In the genomic region with DNA sequence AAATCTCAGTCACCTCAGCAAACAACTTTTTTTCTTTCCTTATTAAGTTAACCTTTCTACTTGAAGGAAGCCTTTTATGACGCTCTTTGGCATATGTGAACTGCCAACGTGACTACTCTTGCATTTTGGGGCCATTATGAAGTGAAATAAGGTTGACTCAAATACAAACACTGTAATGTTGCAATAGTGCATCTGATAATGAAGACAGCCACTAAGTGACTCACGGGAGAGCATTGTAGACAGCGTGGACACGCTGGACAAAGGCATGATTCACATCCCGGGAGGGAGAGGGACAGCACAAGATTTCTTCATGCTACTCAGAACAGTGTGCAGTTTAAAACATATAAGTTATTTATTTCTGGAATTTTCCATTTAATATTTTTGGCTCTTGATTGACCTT, we compare ENCODE assay signal across 13 cellular contexts.
DNase-seq lines count a peak whose midpoint lies in the region; ATAC-seq, FAIRE-seq and TF ChIP-seq lines count a peak whose summit lies in the region.
"Had no signal": no experiment of that assay in that cellular context is flagged by ENCODE, and none has a peak within 500 bp of the region (broad histone marks: within the 10 kb centered on the region; RNA-seq: fewer than 3 reads in every experiment).

No MANE protein-coding gene starts in this region.

- TF ChIP-seq EP300 in HepG2 (IDR thresholded peaks at IDR 0.05; ENCODE audit: low read depth in 2 of 2, low read length in 2 of 2): no peak
- no peak for TF ChIP-seq EP300 in HepG2 (CRISPR knock-in tag; IDR thresholded peaks at IDR 0.05; ENCODE audit: borderline replicate concordance)
- TF ChIP-seq EP300 in stomach (IDR thresholded peaks at IDR 0.05): no peak

- H3K18ac ChIP-seq in IMR-90 (ENCODE audit: low read depth, low read length): peak overlapping the region; percentile 65; the same call in 1 of the 2 replicates

- BruUV-seq in IMR-90 (replicated peaks; lab: Mats Ljungman, UMichigan) (no TSS peak), HepG2 (replicated peaks; lab: Mats Ljungman, UMichigan) (no TSS peak)

- dilution Hi-C loops in IMR-90 (cut with HindIII; ENCODE audit: low sequenced_read_pairs, unreplicated experiment): no loop called here

- H3K4me3 ChIP-seq in IMR-90 (ENCODE audit: insufficient read depth, low read depth, low read length) (no peak overlapping the region), bronchial epithelial cell (ENCODE audit: low read depth, low read length) (no peak overlapping the region), HepG2 (replicated peaks in 1 of 3; ENCODE audit: insufficient read depth in 1 of 3, low read depth in 2 of 3, low read length in 3 of 3) (no peak overlapping the region), thyroid gland (replicated peaks in 1 of 3) (no peak overlapping the region), stomach (no peak overlapping the region)

- WGBS in IMR-90 (ENCODE audit: extremely low coverage in 2 of 2, insufficient read length in 1 of 2), 2 experiments: no CpG with 5 or more reads among the region's 6 CpGs
- 3% methylated on average over 6 of the region's 6 CpGs for WGBS in HepG2 (ENCODE audit: low lambda C conversion rate)
- 60 to 63% methylated on average over 6 of the region's 6 CpGs for WGBS in thyroid gland, 2 donors
- 46 to 55% (median 49%) methylated on average over 6 of the region's 6 CpGs for WGBS in stomach, 5 donors

- H3K4me1 ChIP-seq in IMR-90 (ENCODE audit: control insufficient read depth, insufficient read depth, low read length) (peaks cover 9% of the 10 kb centered on the region), HepG2 (ENCODE audit: insufficient read depth, low read length) (no peaks in the 10 kb centered on the region), thyroid gland (no peaks in the 10 kb centered on the region), stomach (no peaks in the 10 kb centered on the region)

- TF ChIP-seq POLR2A in IMR-90 (IDR thresholded peaks at IDR 0.05; ENCODE audit: low read depth, low read length): no peak
- TF ChIP-seq POLR2A in HepG2 (IDR thresholded peaks at IDR 0.05; ENCODE audit: insufficient read depth in 1 of 2, low read depth in 2 of 2, low read length in 2 of 2): no peak
- TF ChIP-seq POLR2A in thyroid gland (IDR thresholded peaks at IDR 0.05): no peak
- no peak for TF ChIP-seq POLR2A in stomach (IDR thresholded peaks at IDR 0.05)

- H4K5ac ChIP-seq in IMR-90 (ENCODE audit: low read depth, low read length): peak overlapping the region; percentile 39; the same call in 1 of the 2 replicates

- CTCF ChIA-PET in IMR-90 (lab: Yijun Ruan, JAX): interaction anchor here (2.7 kb wide), 1 partner anchor 131 kb away, joined by 9 read pairs; no protein-coding TSS in a partner anchor
- CTCF ChIA-PET in HepG2 (lab: Yijun Ruan, JAX; ENCODE audit: low intra/inter-chr PET ratio, low total read pairs): no interaction called here

- H3K4me2 ChIP-seq in IMR-90 (ENCODE audit: low read depth, low read length) (no peak overlapping the region; the same call in 1 of the 2 replicates), HepG2 (ENCODE audit: low read depth, low read length) (no peak overlapping the region)

- peak overlapping the region; percentile 55; the same call in 1 of the 2 replicates for H3K56ac ChIP-seq in IMR-90 (ENCODE audit: extremely low read depth, insufficient read depth, low read length)

- no peaks in the 10 kb centered on the region for H3K36me3 ChIP-seq in IMR-90 (ENCODE audit: control insufficient read depth, insufficient read depth, low read length)
- no peaks in the 10 kb centered on the region for H3K36me3 ChIP-seq in bronchial epithelial cell (ENCODE audit: control insufficient read depth, insufficient read depth, low read length)
- no peaks in the 10 kb centered on the region for H3K36me3 ChIP-seq in HepG2 (replicated peaks in 1 of 2; ENCODE audit: control insufficient read depth in 1 of 2, insufficient read depth in 2 of 2, low read length in 2 of 2)
- H3K36me3 ChIP-seq in thyroid gland: no peaks in the 10 kb centered on the region
- H3K36me3 ChIP-seq in stomach: no peaks in the 10 kb centered on the region

- H4K91ac ChIP-seq in IMR-90 (ENCODE audit: insufficient read depth, low read depth, low read length): peak overlapping the region; percentile 72; the same call in 1 of the 2 replicates

- peak overlapping the region; percentile 46 for H3K4ac ChIP-seq in IMR-90 (ENCODE audit: low read depth, low read length)

- H2BK20ac ChIP-seq in IMR-90 (ENCODE audit: low read depth, low read length): peak overlapping the region; percentile 80; the same call in 1 of the 2 replicates

- H2BK15ac ChIP-seq in IMR-90 (ENCODE audit: low read depth, low read length): peak overlapping the region; percentile 83; the same call in 2 of the 3 replicates

- no peak overlapping the region for H2AK5ac ChIP-seq in IMR-90 (ENCODE audit: low read depth, low read length)

- H2AFZ ChIP-seq in IMR-90 (replicated peaks; ENCODE audit: low read length, poor library complexity): no peak overlapping the region
- no peak overlapping the region for H2AFZ ChIP-seq in HepG2 (ENCODE audit: low read length)

- intact Hi-C loops in IMR-90 (cut with micrococcal nuclease) (no loop called here), HepG2 (cut with micrococcal nuclease; ENCODE audit: unreplicated experiment) (no loop called here), thyroid gland (cut with DNase I) (no loop called here), stomach (cut with DNase I; ENCODE audit: low total_unique reads) (no loop called here)

- H2AK9ac ChIP-seq in IMR-90 (replicated peaks; ENCODE audit: low read depth, low read length, poor library complexity): no peak overlapping the region

- no peak overlapping the region for H3K27ac ChIP-seq in IMR-90 (ENCODE audit: insufficient read depth, low read length)
- no peak overlapping the region for H3K27ac ChIP-seq in HepG2 (ENCODE audit: extremely low read length, insufficient read depth, low read length)
- H3K27ac ChIP-seq in thyroid gland: no peak overlapping the region
- no peak overlapping the region for H3K27ac ChIP-seq in stomach
- H3K27ac ChIP-seq: VCaP had no signal

- no peaks in the 10 kb centered on the region for H4K20me1 ChIP-seq in IMR-90 (ENCODE audit: insufficient read depth, low read length)
- H4K20me1 ChIP-seq in HepG2 (ENCODE audit: insufficient read depth, low read length): no peaks in the 10 kb centered on the region

- POLR2A ChIA-PET in IMR-90 (lab: Charles Lee; ENCODE audit: unreplicated experiment): no interaction called here
- POLR2A ChIA-PET in HepG2 (lab: Yijun Ruan, JAX): no interaction called here

- H2BK120ac ChIP-seq in IMR-90 (ENCODE audit: low read depth, low read length): peak overlapping the region; percentile 70

- in situ Hi-C loops in IMR-90 (cut with MboI; ENCODE audit: low sequenced_read_pairs) (loop anchor here (25.0 kb wide), 4 partner anchors 386 to 1589 kb away; no protein-coding TSS in a partner anchor), HepG2 (cut with HindIII; ENCODE audit: extremely low pct_ligation_motif_present, low pct_unique_long_range_greater_than_20kb) (no loop called here)

- peak overlapping the region; percentile 50 to 67; a peak in 3 of 4 replicates for H4K8ac ChIP-seq in IMR-90 (ENCODE audit: low read depth in 2 of 2, low read length in 2 of 2)

- peak; percentile 91 for FAIRE-seq in bronchial epithelial cell (lab: Jason Lieb, UNC)
- no peak for FAIRE-seq in HepG2 (lab: Jason Lieb, UNC)
- no peak for FAIRE-seq in frontal cortex (lab: Jason Lieb, UNC)
- FAIRE-seq: GM18507, keratinocyte had no signal

- H3K79me2 ChIP-seq in HepG2 (ENCODE audit: insufficient read depth, low read length): no peaks in the 10 kb centered on the region

- no peak overlapping the region for H3K9ac ChIP-seq in IMR-90 (ENCODE audit: low read depth, low read length)
- H3K9ac ChIP-seq in HepG2 (ENCODE audit: insufficient read depth, low read depth, low read length): no peak overlapping the region

- H3K79me1 ChIP-seq in IMR-90 (ENCODE audit: low read depth in 1 of 2, low read length in 2 of 2): no peaks in the 10 kb centered on the region

- H3K9me1 ChIP-seq in IMR-90 (ENCODE audit: insufficient read depth, low read length): no peaks in the 10 kb centered on the region; the same call in 1 of the 2 replicates

- H3K27me3 ChIP-seq in IMR-90 (ENCODE audit: control insufficient read depth, insufficient read depth, low read length) (no peaks in the 10 kb centered on the region), bronchial epithelial cell (ENCODE audit: control insufficient read depth, insufficient read depth, low read length) (no peaks in the 10 kb centered on the region), HepG2 (ENCODE audit: control insufficient read depth in 1 of 2, insufficient read depth in 2 of 2, low read length in 2 of 2) (no peaks in the 10 kb centered on the region), thyroid gland (no peaks in the 10 kb centered on the region), stomach (peaks cover 0 to 13% (median 0%) of the 10 kb centered on the region in 3 donors)

- TF ChIP-seq CTCF in IMR-90 (conservative IDR thresholded peaks at IDR 0.05; ENCODE audit: low read depth, low read length) (no peak), bronchial epithelial cell (IDR thresholded peaks at IDR 0.05; ENCODE audit: insufficient read depth, low read length, severe bottlenecking) (no peak), HepG2 (CRISPR knock-in tag; IDR thresholded peaks at IDR 0.05) (no peak), thyroid gland (IDR thresholded peaks at IDR 0.05) (no peak), stomach (IDR thresholded peaks at IDR 0.05) (no peak)

- DNase-seq in AG08396 (ENCODE audit: low spot score): peak; percentile 70
- peak; percentile 98 for DNase-seq in IMR-90
- peak; percentile 100 for DNase-seq in bronchial epithelial cell (ENCODE audit: low read depth)
- no peak for DNase-seq in HepG2 (ENCODE audit: low spot score)
- DNase-seq in thyroid gland: no peak
- no peak for DNase-seq in stomach
- no peak for DNase-seq in frontal cortex (ENCODE audit: low spot score in 2 of 2)
- DNase-seq: cortex of kidney, posterior cingulate gyrus had no signal

- H3K9me3 ChIP-seq in IMR-90 (ENCODE audit: control insufficient read depth, insufficient read depth, low read length) (no peaks in the 10 kb centered on the region), HepG2 (ENCODE audit: low read length) (no peaks in the 10 kb centered on the region), thyroid gland (no peaks in the 10 kb centered on the region), stomach (no peaks in the 10 kb centered on the region)

- H2BK5ac ChIP-seq in IMR-90 (ENCODE audit: low read depth, low read length, poor library complexity, severe bottlenecking): peak overlapping the region; percentile 94

- ATAC-seq in IMR-90 (ENCODE audit: low read depth) (peak; percentile 88), HepG2 (no peak), GM18858 (IDR thresholded peaks at IDR 0.05; ENCODE audit: unreplicated experiment) (no peak)

- TF ChIP-seq RAD21 in IMR-90 (IDR thresholded peaks at IDR 0.05; ENCODE audit: low read length): no peak
- TF ChIP-seq RAD21 in HepG2 (CRISPR knock-in tag; IDR thresholded peaks at IDR 0.05): no peak

- no peak overlapping the region for H3K14ac ChIP-seq in IMR-90 (replicated peaks; ENCODE audit: low read depth, low read length)

- H3K23ac ChIP-seq in IMR-90 (ENCODE audit: low read depth, low read length): peak overlapping the region; percentile 48; the same call in 1 of the 2 replicates

TF ChIP-seq in IMR-90, 13 proteins besides CTCF, POLR2A, EP300 and RAD21 (continues in another document):
- no peak for TF ChIP-seq CHD1 (IDR thresholded peaks at IDR 0.05; ENCODE audit: low read depth, low read length)

TF ChIP-seq in HepG2, 621 proteins besides CTCF, POLR2A, EP300 and RAD21 (continues in another document):
- TF ChIP-seq CEBPB (IDR thresholded peaks at IDR 0.05; ENCODE audit: borderline replicate concordance, low read depth, low read length): peak; percentile 59; the same call in 1 of the 2 replicates

Comparison
In these comparisons a context has a peak if more than half of its experiments do, and no peak if none do; other contexts are left out.
1. DNase-seq: peak in AG08396 (single experiment), IMR-90 (single experiment) and bronchial epithelial cell (single experiment); none in HepG2 (single experiment), thyroid gland (0 of 2), stomach (single experiment) and frontal cortex (0 of 2).